17 cellular contexts compared by ENCODE assay signal in the genomic region with DNA sequence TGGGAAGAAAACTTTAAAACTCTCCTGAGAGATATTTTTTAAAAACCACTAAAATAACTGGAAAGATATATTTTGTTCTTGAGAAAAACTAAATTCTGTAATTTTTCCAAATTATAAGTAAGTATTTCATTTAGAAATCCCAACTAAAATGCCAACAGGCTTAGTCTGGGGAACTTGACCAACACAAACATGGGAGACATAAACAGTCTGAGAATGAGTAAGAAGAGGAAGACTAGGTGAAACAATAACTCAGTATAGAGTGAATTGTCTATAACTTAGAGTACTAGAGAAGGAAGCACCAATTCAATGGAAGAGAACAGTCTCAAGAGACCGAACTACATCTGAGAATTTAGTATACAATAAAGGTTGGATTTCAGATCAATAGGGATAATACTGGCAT. TPM values are rescaled to one million over a fixed set of nuclear protein-coding genes. Genes with fewer than 3 reads are reported as not detected.
A peak's percentile ranks its signal among the peaks of the same experiment; 100 is the strongest.
DNase-seq lines count a peak whose midpoint lies in the region; ATAC-seq, FAIRE-seq and TF ChIP-seq lines count a peak whose summit lies in the region.
"Had no signal": no experiment of that assay in that cellular context is flagged by ENCODE, and none has a peak within 500 bp of the region (broad histone marks: within the 10 kb centered on the region; RNA-seq: fewer than 3 reads in every experiment).

No MANE protein-coding gene starts in this region.

- H3K27me3 ChIP-seq in GM23248 (replicated peaks; ENCODE audit: insufficient read depth) (no peaks in the 10 kb centered on the region), brain microvascular endothelial cell (replicated peaks) (no peaks in the 10 kb centered on the region), pancreas (no peaks in the 10 kb centered on the region)
- H3K27me3 ChIP-seq: cardiac muscle cell, suprapubic skin had no signal

- intact Hi-C loops in pancreas (cut with DNase I) (no loop called here), left ventricle myocardium superior (cut with micrococcal nuclease) (no loop called here)

- H2AFZ ChIP-seq in GM23248 = no peak overlapping the region

- H3K9ac ChIP-seq in GM23248 = no peak overlapping the region

- 97 to 100% methylated on average over 1 of the region's 1 CpG for WGBS in GM23248 (ENCODE audit: low coverage in 1 of 2, low lambda C conversion rate in 2 of 2, missing lambda C conversion rate in 2 of 2), 2 experiments
- WGBS in pancreas, 2 donors = 96 to 100% methylated on average over 1 of the region's 1 CpG

- DNase-seq in A172 (ENCODE audit: low spot score) = peak; percentile 40
- DNase-seq in GM23248 = peak; percentile 80
- peak; percentile 23 for DNase-seq in brain microvascular endothelial cell
- no peak for DNase-seq in frontal cortex (ENCODE audit: low spot score in 2 of 2)
- no peak for DNase-seq in pancreas
- DNase-seq in SIG-M5 treated with dmso at 0.1 percent for 504 hours (lab: John Stamatoyannopoulos, UW; ENCODE audit: unreplicated experiment) = no peak
- DNase-seq in left ventricle myocardium superior = no peak
- DNase-seq: activated naive CD4-positive, alpha-beta T cell treated with Interleukin-2 at 50 U/mL for 16 hours; NCI-H82; RPMI8226 had no signal

- peak overlapping the region; percentile 6; the same call in 1 of the 2 replicates for H3K4me3 ChIP-seq in GM23248
- H3K4me3 ChIP-seq in brain microvascular endothelial cell (ENCODE audit: low read depth, low read length) = no peak overlapping the region
- H3K4me3 ChIP-seq in pancreas = no peak overlapping the region
- H3K4me3 ChIP-seq: cardiac muscle cell, suprapubic skin had no signal

- H3K4me1 ChIP-seq in GM23248 (ENCODE audit: insufficient read depth) = peaks cover 24% of the 10 kb centered on the region
- H3K4me1 ChIP-seq in pancreas = no peaks in the 10 kb centered on the region

- H3K4me2 ChIP-seq in GM23248 (ENCODE audit: unreplicated experiment) = peak overlapping the region; percentile 9

- H3K79me2 ChIP-seq in GM23248 (ENCODE audit: insufficient read depth) = no peaks in the 10 kb centered on the region

- no peaks in the 10 kb centered on the region for H3K9me2 ChIP-seq in GM23248 (ENCODE audit: insufficient read depth)

- ATAC-seq in pancreas = no peak
- ATAC-seq in left ventricle myocardium superior = no peak
- ATAC-seq in GM19463 (IDR thresholded peaks at IDR 0.05; ENCODE audit: unreplicated experiment) = no peak
- ATAC-seq: left lobe of liver had no signal

- TF ChIP-seq CTCF in brain microvascular endothelial cell (IDR thresholded peaks at IDR 0.05; ENCODE audit: low read depth, low read length, missing control alignments) (no peak), pancreas (IDR thresholded peaks at IDR 0.05) (no peak)

- peaks cover 25% of the 10 kb centered on the region for H3F3A ChIP-seq in GM23248 (ENCODE audit: insufficient read depth)

- H3K9me3 ChIP-seq in GM23248 (ENCODE audit: low read depth) (no peaks in the 10 kb centered on the region), pancreas (no peaks in the 10 kb centered on the region)
- H3K9me3 ChIP-seq: suprapubic skin had no signal

- FAIRE-seq in frontal cortex (lab: Jason Lieb, UNC) (peak; percentile 28), pancreas (lab: Jason Lieb, UNC) (no peak)
- FAIRE-seq: D721Med, GM18507, H1 had no signal

- no peaks in the 10 kb centered on the region for H4K20me1 ChIP-seq in GM23248 (ENCODE audit: insufficient read depth)

- in situ Hi-C loops in GM23248 (cut with MboI) (no loop called here), brain microvascular endothelial cell (cut with HindIII; ENCODE audit: low pct_ligation_motif_present, low sequenced_read_pairs) (no loop called here)

- H3K36me3 ChIP-seq in GM23248 (ENCODE audit: low read depth) (no peaks in the 10 kb centered on the region), brain microvascular endothelial cell (replicated peaks) (peaks cover 13% of the 10 kb centered on the region), pancreas (no peaks in the 10 kb centered on the region)
- H3K36me3 ChIP-seq: cardiac muscle cell had no signal

- H3K27ac ChIP-seq in GM23248 = peak overlapping the region; percentile 27
- H3K27ac ChIP-seq in brain microvascular endothelial cell = peak overlapping the region; percentile 69
- H3K27ac ChIP-seq in pancreas = no peak overlapping the region
- H3K27ac ChIP-seq: cardiac muscle cell, suprapubic skin had no signal

RNA-seq across cellular contexts. Expression of gene CMTM1, which starts 2.9 kb away (rescaled TPM):
- 1.1 and 1.3 TPM in 2 replicates for total RNA-seq in A172 (2014; rRNA removed; shearing (Covaris generic))
- 2.1 and 3.1 TPM in 2 replicates for total RNA-seq in GM23248 (2014; rRNA removed; shearing (Covaris generic))
- polyA plus RNA-seq in GM23248 (2016; fragmentation: Nextera tagmentation; extraction: Ambion mirVana) (6.0 and 6.8 TPM in 2 replicates), pancreas (under 1 TPM; 0.28 to 0.46 TPM)
- total RNA-seq in frontal cortex (4.1 TPM), pancreas (1 to 10 TPM in 3 of 6 donors, under 1 TPM in 3; 0.65 to 3.9 (median 1.5) TPM), left ventricle myocardium superior (2.1 TPM)

RNA-seq across cellular contexts. Expression of gene CMTM2, which starts 10.1 kb away (rescaled TPM):
- total RNA-seq in A172 (2014; rRNA removed; shearing (Covaris generic)) = not detected in 2 replicates
- not detected in 2 replicates for total RNA-seq in GM23248 (2014; rRNA removed; shearing (Covaris generic))
- polyA plus RNA-seq in GM23248 (2016; fragmentation: Nextera tagmentation; extraction: Ambion mirVana) = not detected in 2 replicates
- not detected for total RNA-seq in frontal cortex
- total RNA-seq in pancreas = under 1 TPM in 1 of 6 donors, not detected in 5; 0.84 TPM
- polyA plus RNA-seq in pancreas = under 1 TPM; 0.21 to 0.65 TPM
- total RNA-seq in left ventricle myocardium superior = not detected
- total RNA-seq: cardiac muscle cell, H1, left lobe of liver, suprapubic skin had no signal
- polyA plus RNA-seq: H1 had no signal

RNA-seq across cellular contexts. Expression of gene CKLF, which starts 16.8 kb away (rescaled TPM):
- total RNA-seq in A172 (2014; rRNA removed; shearing (Covaris generic)) = 180 and 186 TPM in 2 replicates
- total RNA-seq in GM23248 (2014; rRNA removed; shearing (Covaris generic)) = 64.2 and 130 TPM in 2 replicates
- 107 and 108 TPM in 2 replicates for polyA plus RNA-seq in GM23248 (2016; fragmentation: Nextera tagmentation; extraction: Ambion mirVana)
- 33.0 TPM for total RNA-seq in frontal cortex
- 10 to 100 TPM in 3 of 6 donors, 1 to 10 TPM in 3; 5.9 to 26.1 (median 8.3) TPM for total RNA-seq in pancreas
- polyA plus RNA-seq in pancreas = 10 to 100 TPM; 11.9 to 24.9 TPM
- 9.1 TPM for total RNA-seq in left ventricle myocardium superior

RNA-seq across cellular contexts. Expression of gene TK2, which starts 19.2 kb away (rescaled TPM):
- 31.9 and 35.0 TPM in 2 replicates for total RNA-seq in A172 (2014; rRNA removed; shearing (Covaris generic))
- 57.5 and 58.8 TPM in 2 replicates for total RNA-seq in GM23248 (2014; rRNA removed; shearing (Covaris generic))
- polyA plus RNA-seq in GM23248 (2016; fragmentation: Nextera tagmentation; extraction: Ambion mirVana) (27.9 and 28.2 TPM in 2 replicates), pancreas (10 to 100 TPM; 13.9 to 17.4 TPM)
- total RNA-seq in frontal cortex (20.0 TPM), pancreas (10 to 100 TPM; 16.7 to 22.9 (median 21.6) TPM), left ventricle myocardium superior (16.8 TPM)

RNA-seq across cellular contexts. Expression of gene CMTM3, which starts 35.4 kb away (rescaled TPM):
- 48.2 and 53.7 TPM in 2 replicates for total RNA-seq in A172 (2014; rRNA removed; shearing (Covaris generic))
- 21.9 and 32.6 TPM in 2 replicates for total RNA-seq in GM23248 (2014; rRNA removed; shearing (Covaris generic))
- 43.9 and 47.0 TPM in 2 replicates for polyA plus RNA-seq in GM23248 (2016; fragmentation: Nextera tagmentation; extraction: Ambion mirVana)
- total RNA-seq in frontal cortex = 3.3 TPM
- 10 to 100 TPM in 1 of 6 donors, 1 to 10 TPM in 4, under 1 TPM in 1; 0.79 to 20.8 (median 2.6) TPM for total RNA-seq in pancreas
- polyA plus RNA-seq in pancreas = 1 to 10 TPM; 4.3 to 4.8 TPM
- 10.6 TPM for total RNA-seq in left ventricle myocardium superior

Comparison
In these comparisons a context has a peak if more than half of its experiments do, and no peak if none do; other contexts are left out.
1. DNase-seq: peak in A172 (single experiment), GM23248 (single experiment) and brain microvascular endothelial cell (single experiment); none in frontal cortex (0 of 2), pancreas (0 of 6), SIG-M5 treated with dmso at 0.1 percent for 504 hours (single experiment) and left ventricle myocardium superior (single experiment).
2. H3K27ac ChIP-seq: peak in GM23248 (single experiment) and brain microvascular endothelial cell (single experiment); none in pancreas (0 of 4).